Comparison of ENCODE assay signal across 1 cellular context in the genomic region with DNA sequence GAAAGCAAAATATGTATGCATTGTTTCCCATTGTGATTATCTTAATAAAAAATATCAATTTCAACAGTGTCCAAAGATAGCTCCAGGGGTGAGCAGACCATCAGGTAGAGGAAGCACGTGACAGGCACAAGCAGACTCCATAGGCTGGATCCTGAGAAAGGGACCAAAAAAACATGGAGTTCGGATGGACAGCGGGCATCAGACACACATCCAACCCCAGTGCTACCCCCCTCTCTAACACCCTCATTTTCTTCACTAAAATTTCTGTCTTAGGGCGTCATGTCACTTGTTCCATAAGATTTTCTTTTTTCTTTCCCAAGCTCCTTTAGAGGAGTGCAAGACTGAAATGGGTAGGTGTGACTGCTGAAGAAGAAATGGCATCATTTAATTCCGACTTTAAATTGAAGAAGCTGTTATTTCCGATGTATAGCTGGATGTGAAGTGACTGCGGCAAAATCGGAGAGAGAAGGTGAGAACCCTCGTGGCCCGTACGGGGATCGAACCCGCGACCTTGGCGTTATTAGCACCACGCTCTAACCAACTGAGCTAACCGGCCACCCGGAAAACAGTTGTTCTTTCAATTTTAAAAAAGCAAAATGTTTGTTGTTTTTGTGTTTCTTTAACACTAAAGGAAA.
A peak's percentile ranks its signal among the peaks of the same experiment; 100 is the strongest.
TF ChIP-seq lines count a peak whose summit lies in the region.

No MANE protein-coding gene starts in this region.

TF ChIP-seq in HEK293, 187 proteins besides CTCF, POLR2A, EP300 and RAD21 (continued from another document and continues in another):
- TF ChIP-seq, protein P1, sequence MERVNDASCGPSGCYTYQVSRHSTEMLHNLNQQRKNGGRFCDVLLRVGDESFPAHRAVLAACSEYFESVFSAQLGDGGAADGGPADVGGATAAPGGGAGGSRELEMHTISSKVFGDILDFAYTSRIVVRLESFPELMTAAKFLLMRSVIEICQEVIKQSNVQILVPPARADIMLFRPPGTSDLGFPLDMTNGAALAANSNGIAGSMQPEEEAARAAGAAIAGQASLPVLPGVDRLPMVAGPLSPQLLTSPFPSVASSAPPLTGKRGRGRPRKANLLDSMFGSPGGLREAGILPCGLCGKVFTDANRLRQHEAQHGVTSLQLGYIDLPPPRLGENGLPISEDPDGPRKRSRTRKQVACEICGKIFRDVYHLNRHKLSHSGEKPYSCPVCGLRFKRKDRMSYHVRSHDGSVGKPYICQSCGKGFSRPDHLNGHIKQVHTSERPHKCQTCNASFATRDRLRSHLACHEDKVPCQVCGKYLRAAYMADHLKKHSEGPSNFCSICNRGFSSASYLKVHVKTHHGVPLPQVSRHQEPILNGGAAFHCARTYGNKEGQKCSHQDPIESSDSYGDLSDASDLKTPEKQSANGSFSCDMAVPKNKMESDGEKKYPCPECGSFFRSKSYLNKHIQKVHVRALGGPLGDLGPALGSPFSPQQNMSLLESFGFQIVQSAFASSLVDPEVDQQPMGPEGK (tag by site-specific recombination; IDR thresholded peaks at IDR 0.05) = no peak
- TF ChIP-seq YY1 (tag by site-specific recombination; IDR thresholded peaks at IDR 0.05) = 0 out of 2 replicates have a peak, but pooled peaks have one; percentile 9
- no peak for TF ChIP-seq ZNF510 (tag by site-specific recombination; IDR thresholded peaks at IDR 0.05; ENCODE audit: insufficient replicate concordance)
- TF ChIP-seq ZNF521 (tag by site-specific recombination; IDR thresholded peaks at IDR 0.05) = no peak
- peak; percentile 48; the same call in 1 of the 2 replicates for TF ChIP-seq ZNF221 (tag by site-specific recombination; IDR thresholded peaks at IDR 0.05; ENCODE audit: borderline replicate concordance)
- TF ChIP-seq ZFP69B (tag by site-specific recombination; IDR thresholded peaks at IDR 0.05) = no peak
- no peak for TF ChIP-seq EGR2 (tag by site-specific recombination; IDR thresholded peaks at IDR 0.05; ENCODE audit: low read depth)
- TF ChIP-seq SCRT1 (tag by site-specific recombination; IDR thresholded peaks at IDR 0.05; ENCODE audit: borderline replicate concordance) = no peak
- no peak for TF ChIP-seq ZNF26 (tag by site-specific recombination; IDR thresholded peaks at IDR 0.05)
- no peak for TF ChIP-seq ZNF488 (tag by site-specific recombination; IDR thresholded peaks at IDR 0.05)
- no peak for TF ChIP-seq ZNF133 (tag by site-specific recombination; IDR thresholded peaks at IDR 0.05)
- TF ChIP-seq ZNF138 (tag by site-specific recombination; IDR thresholded peaks at IDR 0.05; ENCODE audit: borderline replicate concordance) = no peak
- TF ChIP-seq, protein P2, sequence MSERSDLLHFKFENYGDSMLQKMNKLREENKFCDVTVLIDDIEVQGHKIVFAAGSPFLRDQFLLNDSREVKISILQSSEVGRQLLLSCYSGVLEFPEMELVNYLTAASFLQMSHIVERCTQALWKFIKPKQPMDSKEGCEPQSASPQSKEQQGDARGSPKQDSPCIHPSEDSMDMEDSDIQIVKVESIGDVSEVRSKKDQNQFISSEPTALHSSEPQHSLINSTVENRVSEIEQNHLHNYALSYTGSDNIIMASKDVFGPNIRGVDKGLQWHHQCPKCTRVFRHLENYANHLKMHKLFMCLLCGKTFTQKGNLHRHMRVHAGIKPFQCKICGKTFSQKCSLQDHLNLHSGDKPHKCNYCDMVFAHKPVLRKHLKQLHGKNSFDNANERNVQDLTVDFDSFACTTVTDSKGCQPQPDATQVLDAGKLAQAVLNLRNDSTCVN (tag by site-specific recombination; optimal IDR thresholded peaks at IDR 0.05) = no peak
- TF ChIP-seq, protein P3, sequence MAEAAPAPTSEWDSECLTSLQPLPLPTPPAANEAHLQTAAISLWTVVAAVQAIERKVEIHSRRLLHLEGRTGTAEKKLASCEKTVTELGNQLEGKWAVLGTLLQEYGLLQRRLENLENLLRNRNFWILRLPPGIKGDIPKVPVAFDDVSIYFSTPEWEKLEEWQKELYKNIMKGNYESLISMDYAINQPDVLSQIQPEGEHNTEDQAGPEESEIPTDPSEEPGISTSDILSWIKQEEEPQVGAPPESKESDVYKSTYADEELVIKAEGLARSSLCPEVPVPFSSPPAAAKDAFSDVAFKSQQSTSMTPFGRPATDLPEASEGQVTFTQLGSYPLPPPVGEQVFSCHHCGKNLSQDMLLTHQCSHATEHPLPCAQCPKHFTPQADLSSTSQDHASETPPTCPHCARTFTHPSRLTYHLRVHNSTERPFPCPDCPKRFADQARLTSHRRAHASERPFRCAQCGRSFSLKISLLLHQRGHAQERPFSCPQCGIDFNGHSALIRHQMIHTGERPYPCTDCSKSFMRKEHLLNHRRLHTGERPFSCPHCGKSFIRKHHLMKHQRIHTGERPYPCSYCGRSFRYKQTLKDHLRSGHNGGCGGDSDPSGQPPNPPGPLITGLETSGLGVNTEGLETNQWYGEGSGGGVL (tag by site-specific recombination; IDR thresholded peaks at IDR 0.05) = no peak
- no peak for TF ChIP-seq ZSCAN16 (tag by site-specific recombination; IDR thresholded peaks at IDR 0.05)
- TF ChIP-seq ZNF707 (tag by site-specific recombination; IDR thresholded peaks at IDR 0.05) = no peak
- TF ChIP-seq ZBTB7A (tag by site-specific recombination; IDR thresholded peaks at IDR 0.05; ENCODE audit: low read depth) = 0 out of 2 replicates have a peak, but pooled peaks have one; percentile 23
- peak; percentile 41; the same call in 1 of the 2 replicates for TF ChIP-seq ZXDB (tag by site-specific recombination; IDR thresholded peaks at IDR 0.05)
- TF ChIP-seq ZNF18 (tag by site-specific recombination; IDR thresholded peaks at IDR 0.05) = peak; percentile 84
- TF ChIP-seq ZNF658 (tag by site-specific recombination; IDR thresholded peaks at IDR 0.05) = no peak
- TF ChIP-seq SP3 (tag by site-specific recombination; IDR thresholded peaks at IDR 0.05) = peak; percentile 31
- TF ChIP-seq ZIC2 (tag by site-specific recombination; IDR thresholded peaks at IDR 0.05) = no peak
- TF ChIP-seq KLF1 (tag by site-specific recombination; IDR thresholded peaks at IDR 0.05) = no peak
- TF ChIP-seq ZNF624 (tag by site-specific recombination; IDR thresholded peaks at IDR 0.05) = no peak
- peak; percentile 21; the same call in 1 of the 2 replicates for TF ChIP-seq PRDM10 (tag by site-specific recombination; IDR thresholded peaks at IDR 0.05)
- no peak for TF ChIP-seq ZNF670 (tag by site-specific recombination; IDR thresholded peaks at IDR 0.05; ENCODE audit: low read depth)
- TF ChIP-seq, protein P4, sequence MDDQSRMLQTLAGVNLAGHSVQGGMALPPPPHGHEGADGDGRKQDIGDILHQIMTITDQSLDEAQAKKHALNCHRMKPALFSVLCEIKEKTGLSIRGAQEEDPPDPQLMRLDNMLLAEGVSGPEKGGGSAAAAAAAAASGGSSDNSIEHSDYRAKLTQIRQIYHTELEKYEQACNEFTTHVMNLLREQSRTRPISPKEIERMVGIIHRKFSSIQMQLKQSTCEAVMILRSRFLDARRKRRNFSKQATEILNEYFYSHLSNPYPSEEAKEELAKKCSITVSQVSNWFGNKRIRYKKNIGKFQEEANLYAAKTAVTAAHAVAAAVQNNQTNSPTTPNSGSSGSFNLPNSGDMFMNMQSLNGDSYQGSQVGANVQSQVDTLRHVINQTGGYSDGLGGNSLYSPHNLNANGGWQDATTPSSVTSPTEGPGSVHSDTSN (CRISPR knock-in tag; IDR thresholded peaks at IDR 0.05) = no peak
- TF ChIP-seq RBAK (tag by site-specific recombination; IDR thresholded peaks at IDR 0.05) = no peak
- TF ChIP-seq, protein P5, sequence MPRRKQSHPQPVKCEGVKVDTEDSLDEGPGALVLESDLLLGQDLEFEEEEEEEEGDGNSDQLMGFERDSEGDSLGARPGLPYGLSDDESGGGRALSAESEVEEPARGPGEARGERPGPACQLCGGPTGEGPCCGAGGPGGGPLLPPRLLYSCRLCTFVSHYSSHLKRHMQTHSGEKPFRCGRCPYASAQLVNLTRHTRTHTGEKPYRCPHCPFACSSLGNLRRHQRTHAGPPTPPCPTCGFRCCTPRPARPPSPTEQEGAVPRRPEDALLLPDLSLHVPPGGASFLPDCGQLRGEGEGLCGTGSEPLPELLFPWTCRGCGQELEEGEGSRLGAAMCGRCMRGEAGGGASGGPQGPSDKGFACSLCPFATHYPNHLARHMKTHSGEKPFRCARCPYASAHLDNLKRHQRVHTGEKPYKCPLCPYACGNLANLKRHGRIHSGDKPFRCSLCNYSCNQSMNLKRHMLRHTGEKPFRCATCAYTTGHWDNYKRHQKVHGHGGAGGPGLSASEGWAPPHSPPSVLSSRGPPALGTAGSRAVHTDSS (tag by site-specific recombination; IDR thresholded peaks at IDR 0.05) = 0 out of 2 replicates have a peak, but pooled peaks have one; percentile 7
- TF ChIP-seq ATF2 (tag by site-specific recombination; IDR thresholded peaks at IDR 0.05; ENCODE audit: low read depth) = no peak
- TF ChIP-seq ZNF350 (tag by site-specific recombination; IDR thresholded peaks at IDR 0.05) = no peak
- no peak for TF ChIP-seq ZNF621 (tag by site-specific recombination; IDR thresholded peaks at IDR 0.05)
- no peak for TF ChIP-seq ZNF146 (tag by site-specific recombination; IDR thresholded peaks at IDR 0.05)
- peak; percentile 67 for TF ChIP-seq KLF10 (tag by site-specific recombination; IDR thresholded peaks at IDR 0.05)
- TF ChIP-seq ZNF433 (tag by site-specific recombination; IDR thresholded peaks at IDR 0.05; ENCODE audit: low read depth) = no peak
- TF ChIP-seq, protein P6, sequence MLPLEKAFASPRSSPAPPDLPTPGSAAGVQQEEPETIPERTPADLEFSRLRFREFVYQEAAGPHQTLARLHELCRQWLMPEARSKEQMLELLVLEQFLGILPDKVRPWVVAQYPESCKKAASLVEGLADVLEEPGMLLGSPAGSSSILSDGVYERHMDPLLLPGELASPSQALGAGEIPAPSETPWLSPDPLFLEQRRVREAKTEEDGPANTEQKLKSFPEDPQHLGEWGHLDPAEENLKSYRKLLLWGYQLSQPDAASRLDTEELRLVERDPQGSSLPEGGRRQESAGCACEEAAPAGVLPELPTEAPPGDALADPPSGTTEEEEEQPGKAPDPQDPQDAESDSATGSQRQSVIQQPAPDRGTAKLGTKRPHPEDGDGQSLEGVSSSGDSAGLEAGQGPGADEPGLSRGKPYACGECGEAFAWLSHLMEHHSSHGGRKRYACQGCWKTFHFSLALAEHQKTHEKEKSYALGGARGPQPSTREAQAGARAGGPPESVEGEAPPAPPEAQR (tag by site-specific recombination; IDR thresholded peaks at IDR 0.05) = no peak
